Comparison of ENCODE assay signal across 1 cellular context in genomic region chr3:72733676-72734075, GRCh38.
TF ChIP-seq lines count a peak whose summit lies in the region.

No MANE protein-coding gene starts in this region.

TF ChIP-seq in K562, 482 proteins besides CTCF, POLR2A, EP300 and RAD21 (continued from another document):
- no peak for TF ChIP-seq CHD7 (IDR thresholded peaks at IDR 0.05; ENCODE audit: low read depth, low read length)
- TF ChIP-seq TCF7L2 (IDR thresholded peaks at IDR 0.05; ENCODE audit: low read depth, low read length): no peak
- no peak for TF ChIP-seq NR3C1 (CRISPR knock-in tag; IDR thresholded peaks at IDR 0.05)
- peak; percentile 69 for TF ChIP-seq ADNP (tag; IDR thresholded peaks at IDR 0.05)
- TF ChIP-seq KDM2B (CRISPR knock-in tag; IDR thresholded peaks at IDR 0.05): no peak
- TF ChIP-seq ZC3H11A (IDR thresholded peaks at IDR 0.05; ENCODE audit: low read depth, low read length): no peak
- TF ChIP-seq HMGXB4 (CRISPR knock-in tag; IDR thresholded peaks at IDR 0.05): no peak
- no peak for TF ChIP-seq LCOR (CRISPR knock-in tag; IDR thresholded peaks at IDR 0.05)
- TF ChIP-seq BCOR (IDR thresholded peaks at IDR 0.05): peak; percentile 85
- peak; percentile 69 for TF ChIP-seq RBM25 (IDR thresholded peaks at IDR 0.05; ENCODE audit: low read depth, low read length, severe bottlenecking)
- no peak for TF ChIP-seq MBD2 (IDR thresholded peaks at IDR 0.05; ENCODE audit: borderline replicate concordance, low read depth)
- TF ChIP-seq CREB1 (IDR thresholded peaks at IDR 0.05): no peak
- TF ChIP-seq CREB1 (CRISPR knock-in tag; IDR thresholded peaks at IDR 0.05): no peak
- no peak for TF ChIP-seq SP2 (IDR thresholded peaks at IDR 0.05; ENCODE audit: extremely low read depth, low read depth, low read length, poor library complexity, severe bottlenecking)
- TF ChIP-seq TRIM28 (IDR thresholded peaks at IDR 0.05): no peak
- TF ChIP-seq ZNF57 (CRISPR knock-in tag; IDR thresholded peaks at IDR 0.05): no peak
- TF ChIP-seq RCOR1 (IDR thresholded peaks at IDR 0.05; ENCODE audit: borderline replicate concordance in 1 of 2, low read depth in 2 of 2, low read length in 2 of 2): 0 out of 4 replicates have a peak, but pooled peaks of 1 of the 2 experiments have one; percentile 16
- no peak for TF ChIP-seq MXI1 (IDR thresholded peaks at IDR 0.05; ENCODE audit: low read depth, low read length)
- no peak for TF ChIP-seq L3MBTL2 (IDR thresholded peaks at IDR 0.05)
